ENCODE assay signal across 9 cellular contexts in the genomic region with DNA sequence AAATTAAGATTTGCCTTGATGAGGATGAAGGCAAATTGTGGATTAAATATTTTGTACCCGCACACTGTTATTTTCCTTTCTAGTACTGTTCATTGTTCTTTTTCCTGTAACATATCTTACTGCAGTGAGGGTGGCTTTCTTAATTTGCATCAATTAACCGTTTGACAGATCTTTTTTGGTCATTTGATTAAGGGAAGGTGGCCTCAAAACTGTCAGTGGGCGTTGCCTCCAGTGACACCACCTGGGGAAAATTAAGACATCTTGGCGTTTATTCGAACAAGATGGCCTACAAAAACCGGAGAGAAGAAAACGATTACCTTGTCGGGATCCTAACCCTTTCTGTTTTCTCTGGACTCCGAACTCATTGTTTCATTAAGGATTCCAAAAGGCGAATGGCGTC. TPM values are rescaled to one million over a fixed set of nuclear protein-coding genes. Genes with fewer than 3 reads are reported as not detected.
DNase-seq lines count a peak whose midpoint lies in the region; FAIRE-seq and TF ChIP-seq lines count a peak whose summit lies in the region.
"Had no signal": no experiment of that assay in that cellular context is flagged by ENCODE, and none has a peak within 500 bp of the region (broad histone marks: within the 10 kb centered on the region; RNA-seq: fewer than 3 reads in every experiment).

No MANE protein-coding gene starts in this region.

- no peaks in the 10 kb centered on the region for H4K20me1 ChIP-seq in GM23248 (ENCODE audit: insufficient read depth)

- intact Hi-C loops in kidney (cut with DNase I), result loop anchor here (10.0 kb wide), 1 partner anchor 1095 kb away; no protein-coding TSS in a partner anchor

- H3K27me3 ChIP-seq in GM23248 (replicated peaks; ENCODE audit: insufficient read depth), result no peaks in the 10 kb centered on the region

- WGBS in GM23248 (ENCODE audit: low coverage in 1 of 2, low lambda C conversion rate in 2 of 2, missing lambda C conversion rate in 2 of 2), 2 experiments, result 58 to 62% methylated on average over 11 of the region's 11 CpGs

- H2AFZ ChIP-seq in GM23248, result peak overlapping the region; percentile 76

- H3K4me3 ChIP-seq in GM23248 (peak overlapping the region; percentile 97), skin epidermis (peak overlapping the region; percentile 47 to 74 (median 61)), kidney (ENCODE audit: low read length in 2 of 2) (peak overlapping the region in 1 of 2 donors; percentile 60)

- H3K27ac ChIP-seq in GM23248 (peak overlapping the region; percentile 88), skin epidermis (peak overlapping the region in 2 of 21 experiments; percentile 74 to 92), kidney (ENCODE audit: low read depth in 2 of 2, low read length in 2 of 2) (no peak overlapping the region)

- DNase-seq in GM23248 (no peak), SK-N-DZ (ENCODE audit: low spot score) (peak; percentile 18), germinal center (ENCODE audit: low spot score) (peak; percentile 19), kidney glomerular epithelial cell (lab: John Stamatoyannopoulos, UW) (no peak), EL (no peak), pons (ENCODE audit: low spot score) (no peak), kidney (no peak)
- DNase-seq: NCI-H1930 had no signal

- H3K36me3 ChIP-seq in GM23248 (ENCODE audit: low read depth) (0 out of 2 replicates have a peak, but pooled peaks cover 4% of the 10 kb centered on the region), kidney (ENCODE audit: control insufficient read depth in 1 of 2, insufficient read depth in 2 of 2, low read length in 2 of 2) (no peaks in the 10 kb centered on the region)

- H3K79me2 ChIP-seq in GM23248 (ENCODE audit: insufficient read depth), result peaks cover 67% of the 10 kb centered on the region

- in situ Hi-C loops in GM23248 (cut with MboI), result loop anchor here (10.0 to 25.0 kb wide), 3 partner anchors 893 to 1065 kb away; no protein-coding TSS in a partner anchor

- peak overlapping the region; percentile 91 for H3K9ac ChIP-seq in GM23248
- no peak overlapping the region for H3K9ac ChIP-seq in kidney (ENCODE audit: low read length in 2 of 2)

- no peaks in the 10 kb centered on the region for H3K9me2 ChIP-seq in GM23248 (ENCODE audit: insufficient read depth)

- peaks cover 31% of the 10 kb centered on the region for H3F3A ChIP-seq in GM23248 (ENCODE audit: insufficient read depth)

- H3K4me1 ChIP-seq in GM23248 (ENCODE audit: insufficient read depth), result peaks cover 54% of the 10 kb centered on the region
- peaks cover 0 to 4% of the 10 kb centered on the region in 2 donors for H3K4me1 ChIP-seq in kidney (ENCODE audit: control insufficient read depth in 1 of 2, insufficient read depth in 1 of 2, low read depth in 1 of 2, low read length in 2 of 2)

- H3K9me3 ChIP-seq in GM23248 (ENCODE audit: low read depth) (no peaks in the 10 kb centered on the region), kidney (ENCODE audit: control insufficient read depth in 1 of 2, low read length in 2 of 2) (no peaks in the 10 kb centered on the region)

- no peak for TF ChIP-seq CTCF in kidney (IDR thresholded peaks at IDR 0.05; ENCODE audit: borderline replicate concordance, extremely low read depth, insufficient read depth)

- peak overlapping the region; percentile 95 for H3K4me2 ChIP-seq in GM23248 (ENCODE audit: unreplicated experiment)

- FAIRE-seq in kidney (lab: Jason Lieb, UNC), result no peak

RNA-seq across cellular contexts. Expression of a gene that starts 2.0 kb away (rescaled TPM):
- total RNA-seq in GM23248 (2014; rRNA removed; shearing (Covaris generic)), result 121 and 124 TPM in 2 replicates
- polyA plus RNA-seq in GM23248 (2016; fragmentation: Nextera tagmentation; extraction: Ambion mirVana) (58.4 and 60.4 TPM in 2 replicates), kidney (ENCODE audit: insufficient read depth, low read depth, low replicate concordance) (5.1 TPM)
- polyA plus RNA-seq in SK-N-DZ (2014; cell fraction: cytosol; rRNA removed), result 242 and 321 TPM in 2 replicates
- 109 and 110 TPM in 2 replicates for polyA plus RNA-seq in SK-N-DZ (2014; cell fraction: nucleus; rRNA removed)
- 12.5 TPM for total RNA-seq in kidney

Comparison
In these comparisons a context has a peak if more than half of its experiments do, and no peak if none do; other contexts are left out.
1. DNase-seq: peak in SK-N-DZ (single experiment) and germinal center (single experiment); none in GM23248 (single experiment), kidney glomerular epithelial cell (single experiment), EL (single experiment), pons (single experiment) and kidney (single experiment).